Comparison of ENCODE assay signal across 8 cellular contexts in the genomic region with DNA sequence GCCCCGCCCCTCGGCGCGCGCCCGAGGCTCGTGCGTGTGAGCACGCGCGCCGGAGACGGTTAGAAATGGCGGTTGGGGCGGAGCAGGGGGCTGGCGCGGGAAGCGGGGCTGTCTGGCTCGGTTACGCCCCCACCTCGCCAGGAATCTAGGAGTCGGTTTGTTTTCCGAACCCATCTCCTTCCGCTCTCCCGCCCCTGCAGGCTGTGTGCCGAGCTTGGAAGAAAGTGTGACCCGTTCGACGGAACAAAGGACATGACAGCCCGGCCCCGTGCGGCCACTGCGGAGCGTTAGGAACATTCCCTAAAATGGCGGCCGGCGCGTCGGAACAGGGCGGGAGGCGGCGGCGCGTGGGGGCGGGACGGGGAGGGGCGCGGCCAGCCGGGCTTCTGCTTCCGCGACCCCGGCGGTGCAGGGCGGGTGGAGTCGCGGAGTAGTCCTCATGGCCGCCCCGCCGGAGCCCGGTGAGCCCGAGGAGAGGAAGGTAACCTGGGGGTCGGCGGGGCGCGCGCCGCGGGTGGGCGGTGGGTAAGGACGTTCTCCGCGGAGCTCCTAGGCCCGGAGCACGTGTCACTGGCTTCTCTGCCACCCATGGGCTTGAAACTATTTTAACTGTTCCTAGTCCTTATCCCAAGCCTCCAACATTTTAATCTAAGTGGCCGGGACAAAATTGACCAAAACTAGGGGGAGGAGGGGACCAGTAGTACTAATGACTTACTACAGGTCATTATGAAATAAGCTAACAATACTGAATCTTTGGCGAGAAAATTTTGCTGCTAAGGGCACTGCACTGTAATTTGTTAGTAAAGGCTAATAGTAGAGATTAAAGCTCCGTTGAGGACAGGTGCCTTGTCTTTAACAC.
DNase-seq lines count a peak whose midpoint lies in the region; ATAC-seq and TF ChIP-seq lines count a peak whose summit lies in the region.

A gene with protein sequence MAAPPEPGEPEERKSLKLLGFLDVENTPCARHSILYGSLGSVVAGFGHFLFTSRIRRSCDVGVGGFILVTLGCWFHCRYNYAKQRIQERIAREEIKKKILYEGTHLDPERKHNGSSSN (plus strand): TSS at position 383 of the 859 bp plus-strand sequence. CDS start 57 bp downstream, at position 440.

- H3K27me3 Mint-ChIP-seq in nephron progenitor cell (ENCODE audit: low read depth, poor library complexity) = no peaks in the 10 kb centered on the region
- no peaks in the 10 kb centered on the region for H3K27me3 Mint-ChIP-seq in stimulated activated naive CD8-positive, alpha-beta T cell treated with anti-CD3 and anti-CD28 coated beads, Interleukin-15, amount 100 ng/mL, for 72 hours

- peak; percentile 92 for DNase-seq in DMS79 (lab: John Stamatoyannopoulos, UW)
- peak; percentile 88 for DNase-seq in RKO (ENCODE audit: low spot score)
- peak; percentile 85 for DNase-seq in activated T-helper 9 cell treated with anti-CD3 and anti-CD28 coated beads, Interleukin-2, amount 50 U/mL, for 16 hours (ENCODE audit: low read depth)
- peak; percentile 90 for DNase-seq in fibroblast of pulmonary artery (ENCODE audit: low read depth)
- peak; percentile 91 for DNase-seq in nephron progenitor cell
- no peak for DNase-seq in stimulated activated naive CD8-positive, alpha-beta T cell treated with anti-CD3 and anti-CD28 coated beads, Interleukin-15, amount 100 ng/mL, for 72 hours

- peak within 1 kb of the TSS; percentile 97 for H3K4me3 Mint-ChIP-seq in nephron progenitor cell
- H3K4me3 Mint-ChIP-seq in stimulated activated naive CD8-positive, alpha-beta T cell treated with anti-CD3 and anti-CD28 coated beads, Interleukin-15, amount 100 ng/mL, for 72 hours = peak within 1 kb of the TSS; percentile 89 to 95

- no peak for TF ChIP-seq CTCF in fibroblast of pulmonary artery (IDR thresholded peaks at IDR 0.05; ENCODE audit: low read length, missing control alignments)
- TF ChIP-seq CTCF in nephron progenitor cell (IDR thresholded peaks at IDR 0.05) = no peak

- peak; percentile 54 for ATAC-seq in GM21576 (IDR thresholded peaks at IDR 0.05; ENCODE audit: unreplicated experiment)
- peak; percentile 72 for ATAC-seq in stimulated activated naive CD8-positive, alpha-beta T cell treated with anti-CD3 and anti-CD28 coated beads, Interleukin-15, amount 100 ng/mL, for 72 hours

- peak within 1 kb of the TSS; percentile 100 for H3K27ac Mint-ChIP-seq in nephron progenitor cell
- H3K27ac Mint-ChIP-seq in stimulated activated naive CD8-positive, alpha-beta T cell treated with anti-CD3 and anti-CD28 coated beads, Interleukin-15, amount 100 ng/mL, for 72 hours = peak within 1 kb of the TSS; percentile 99

- no peak for TF ChIP-seq RAD21 in Ishikawa (IDR thresholded peaks at IDR 0.05; ENCODE audit: low read depth)

- H3K4me3 ChIP-seq in fibroblast of pulmonary artery (replicated peaks; ENCODE audit: low read depth, low read length) = peak within 1 kb of the TSS; percentile 62

- TF ChIP-seq EP300 in Ishikawa (IDR thresholded peaks at IDR 0.05; ENCODE audit: borderline replicate concordance) = no peak

- H3K4me1 Mint-ChIP-seq in nephron progenitor cell = peaks cover 44% of the 10 kb centered on the region
- peaks cover 44% of the 10 kb centered on the region for H3K4me1 Mint-ChIP-seq in stimulated activated naive CD8-positive, alpha-beta T cell treated with anti-CD3 and anti-CD28 coated beads, Interleukin-15, amount 100 ng/mL, for 72 hours

- H3K36me3 Mint-ChIP-seq in nephron progenitor cell (ENCODE audit: low read depth) = peaks cover 31% of the 10 kb centered on the region

- no peaks in the 10 kb centered on the region for H3K9me3 Mint-ChIP-seq in nephron progenitor cell
- H3K9me3 Mint-ChIP-seq in stimulated activated naive CD8-positive, alpha-beta T cell treated with anti-CD3 and anti-CD28 coated beads, Interleukin-15, amount 100 ng/mL, for 72 hours = peaks cover 0 to 5% of the 10 kb centered on the region in 2 donors

TF ChIP-seq in Ishikawa, 13 proteins besides CTCF, POLR2A, EP300 and RAD21:
- TF ChIP-seq, protein P1, sequence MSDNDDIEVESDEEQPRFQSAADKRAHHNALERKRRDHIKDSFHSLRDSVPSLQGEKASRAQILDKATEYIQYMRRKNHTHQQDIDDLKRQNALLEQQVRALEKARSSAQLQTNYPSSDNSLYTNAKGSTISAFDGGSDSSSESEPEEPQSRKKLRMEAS (IDR thresholded peaks at IDR 0.05) = peak; percentile 75; the same call in 1 of the 2 replicates
- TF ChIP-seq NFIC (IDR thresholded peaks at IDR 0.05) (no peak; the same call in 1 of the 2 replicates), YY1 (IDR thresholded peaks at IDR 0.05; ENCODE audit: low read depth) (peak; percentile 92), ZBTB7A (IDR thresholded peaks at IDR 0.05; ENCODE audit: low read depth) (peak; percentile 25; the same call in 1 of the 2 replicates), EGR1 (IDR thresholded peaks at IDR 0.05) (no peak; the same call in 1 of the 2 replicates), TCF12 (IDR thresholded peaks at IDR 0.05; ENCODE audit: low read depth) (peak; percentile 31; the same call in 1 of the 2 replicates), CEBPB (IDR thresholded peaks at IDR 0.05) (no peak), TAF1 (IDR thresholded peaks at IDR 0.05; ENCODE audit: low read depth) (peak; percentile 73), FOXM1 (IDR thresholded peaks at IDR 0.05; ENCODE audit: borderline replicate concordance, low read depth) (no peak), CREB1 (IDR thresholded peaks at IDR 0.05; ENCODE audit: low read depth) (no peak), TEAD4 (IDR thresholded peaks at IDR 0.05) (peak; percentile 70; the same call in 1 of the 2 replicates)
- TF ChIP-seq, protein P2, sequence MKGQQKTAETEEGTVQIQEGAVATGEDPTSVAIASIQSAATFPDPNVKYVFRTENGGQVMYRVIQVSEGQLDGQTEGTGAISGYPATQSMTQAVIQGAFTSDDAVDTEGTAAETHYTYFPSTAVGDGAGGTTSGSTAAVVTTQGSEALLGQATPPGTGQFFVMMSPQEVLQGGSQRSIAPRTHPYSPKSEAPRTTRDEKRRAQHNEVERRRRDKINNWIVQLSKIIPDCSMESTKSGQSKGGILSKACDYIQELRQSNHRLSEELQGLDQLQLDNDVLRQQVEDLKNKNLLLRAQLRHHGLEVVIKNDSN (IDR thresholded peaks at IDR 0.05) = peak; percentile 39; the same call in 1 of the 2 replicates
- TF ChIP-seq, protein P3, sequence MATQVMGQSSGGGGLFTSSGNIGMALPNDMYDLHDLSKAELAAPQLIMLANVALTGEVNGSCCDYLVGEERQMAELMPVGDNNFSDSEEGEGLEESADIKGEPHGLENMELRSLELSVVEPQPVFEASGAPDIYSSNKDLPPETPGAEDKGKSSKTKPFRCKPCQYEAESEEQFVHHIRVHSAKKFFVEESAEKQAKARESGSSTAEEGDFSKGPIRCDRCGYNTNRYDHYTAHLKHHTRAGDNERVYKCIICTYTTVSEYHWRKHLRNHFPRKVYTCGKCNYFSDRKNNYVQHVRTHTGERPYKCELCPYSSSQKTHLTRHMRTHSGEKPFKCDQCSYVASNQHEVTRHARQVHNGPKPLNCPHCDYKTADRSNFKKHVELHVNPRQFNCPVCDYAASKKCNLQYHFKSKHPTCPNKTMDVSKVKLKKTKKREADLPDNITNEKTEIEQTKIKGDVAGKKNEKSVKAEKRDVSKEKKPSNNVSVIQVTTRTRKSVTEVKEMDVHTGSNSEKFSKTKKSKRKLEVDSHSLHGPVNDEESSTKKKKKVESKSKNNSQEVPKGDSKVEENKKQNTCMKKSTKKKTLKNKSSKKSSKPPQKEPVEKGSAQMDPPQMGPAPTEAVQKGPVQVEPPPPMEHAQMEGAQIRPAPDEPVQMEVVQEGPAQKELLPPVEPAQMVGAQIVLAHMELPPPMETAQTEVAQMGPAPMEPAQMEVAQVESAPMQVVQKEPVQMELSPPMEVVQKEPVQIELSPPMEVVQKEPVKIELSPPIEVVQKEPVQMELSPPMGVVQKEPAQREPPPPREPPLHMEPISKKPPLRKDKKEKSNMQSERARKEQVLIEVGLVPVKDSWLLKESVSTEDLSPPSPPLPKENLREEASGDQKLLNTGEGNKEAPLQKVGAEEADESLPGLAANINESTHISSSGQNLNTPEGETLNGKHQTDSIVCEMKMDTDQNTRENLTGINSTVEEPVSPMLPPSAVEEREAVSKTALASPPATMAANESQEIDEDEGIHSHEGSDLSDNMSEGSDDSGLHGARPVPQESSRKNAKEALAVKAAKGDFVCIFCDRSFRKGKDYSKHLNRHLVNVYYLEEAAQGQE (IDR thresholded peaks at IDR 0.05; ENCODE audit: low read depth) = no peak

Comparison
In these comparisons a context has a peak if more than half of its experiments do, and no peak if none do; other contexts are left out.
1. DNase-seq: peak in DMS79 (single experiment), RKO (single experiment), activated T-helper 9 cell treated with anti-CD3 and anti-CD28 coated beads, Interleukin-2, amount 50 U/mL, for 16 hours (single experiment), fibroblast of pulmonary artery (single experiment) and nephron progenitor cell (single experiment); none in stimulated activated naive CD8-positive, alpha-beta T cell treated with anti-CD3 and anti-CD28 coated beads, Interleukin-15, amount 100 ng/mL, for 72 hours (0 of 2).